Comparison of ENCODE assay signal across 8 cellular contexts in genomic region chr6:34792605-34793500, GRCh38. TPM values are rescaled to one million over a fixed set of nuclear protein-coding genes. Genes with fewer than 3 reads are reported as not detected.
DNase-seq lines count a peak whose midpoint lies in the region; ATAC-seq and TF ChIP-seq lines count a peak whose summit lies in the region.

No MANE protein-coding gene starts in this region.

- H3K27ac ChIP-seq in CD8-positive, alpha-beta memory T cell (ENCODE audit: low read depth, low read length), result peak overlapping the region; percentile 93

- H3K36me3 Mint-ChIP-seq in CD8-positive, alpha-beta memory T cell, result peaks cover 0 to 8% (median 0%) of the 10 kb centered on the region in 3 donors
- peaks cover 4% of the 10 kb centered on the region for H3K36me3 Mint-ChIP-seq in activated CD8-positive, alpha-beta T cell treated with anti-CD3 and anti-CD28 coated beads, Interleukin-2, amount 10 ng/mL, durations not matched to agents 7 days and 5 days (ENCODE audit: low read depth)
- H3K36me3 Mint-ChIP-seq in natural killer cell, result no peaks in the 10 kb centered on the region

- no peaks in the 10 kb centered on the region for H3K27me3 Mint-ChIP-seq in CD8-positive, alpha-beta memory T cell
- H3K27me3 Mint-ChIP-seq in activated CD8-positive, alpha-beta T cell treated with anti-CD3 and anti-CD28 coated beads, Interleukin-2, amount 10 ng/mL, durations not matched to agents 7 days and 5 days (ENCODE audit: low read depth), result no peaks in the 10 kb centered on the region
- no peaks in the 10 kb centered on the region for H3K27me3 Mint-ChIP-seq in natural killer cell (ENCODE audit: low read depth in 2 of 2)

- peaks cover 22 to 25% (median 23%) of the 10 kb centered on the region in 3 donors for H3K4me1 Mint-ChIP-seq in CD8-positive, alpha-beta memory T cell
- H3K4me1 Mint-ChIP-seq in activated CD8-positive, alpha-beta T cell treated with anti-CD3 and anti-CD28 coated beads, Interleukin-2, amount 10 ng/mL, durations not matched to agents 7 days and 5 days (ENCODE audit: low read depth), result peaks cover 20% of the 10 kb centered on the region
- peaks cover 30 to 35% of the 10 kb centered on the region in 2 donors for H3K4me1 Mint-ChIP-seq in natural killer cell

- H3K9me3 ChIP-seq in CD8-positive, alpha-beta memory T cell (ENCODE audit: low read length), result no peaks in the 10 kb centered on the region

- peak overlapping the region; percentile 66 to 93 (median 86) for H3K27ac Mint-ChIP-seq in CD8-positive, alpha-beta memory T cell
- H3K27ac Mint-ChIP-seq in activated CD8-positive, alpha-beta T cell treated with anti-CD3 and anti-CD28 coated beads, Interleukin-2, amount 10 ng/mL, durations not matched to agents 7 days and 5 days, result peak overlapping the region; percentile 96
- peak overlapping the region; percentile 89 to 97 for H3K27ac Mint-ChIP-seq in natural killer cell

- peak overlapping the region; percentile 92 to 98 (median 97) for H3K4me3 Mint-ChIP-seq in CD8-positive, alpha-beta memory T cell
- peak overlapping the region; percentile 96 for H3K4me3 Mint-ChIP-seq in activated CD8-positive, alpha-beta T cell treated with anti-CD3 and anti-CD28 coated beads, Interleukin-2, amount 10 ng/mL, durations not matched to agents 7 days and 5 days
- H3K4me3 Mint-ChIP-seq in natural killer cell, result peak overlapping the region; percentile 93

- DNase-seq in CD8-positive, alpha-beta memory T cell, result peak in 1 of 5 donors; percentile 26
- peak; percentile 87 for DNase-seq in NB4 (ENCODE audit: low read depth)
- peak; percentile 36 for DNase-seq in activated CD8-positive, alpha-beta T cell treated with anti-CD3 and anti-CD28 coated beads, Interleukin-2, amount 10 ng/mL, durations not matched to agents 7 days and 5 days
- DNase-seq in fibroblast of the aortic adventitia (ENCODE audit: low read depth), result peak; percentile 67
- peak; percentile 26 for DNase-seq in natural killer cell

- H3K27me3 ChIP-seq in CD8-positive, alpha-beta memory T cell (ENCODE audit: insufficient read depth, low read length, poor library complexity, severe bottlenecking), result no peaks in the 10 kb centered on the region

- CTCF ChIA-PET in CD8-positive, alpha-beta memory T cell (lab: Charles Lee), result interaction anchor here (1.5 kb wide), 1 partner anchor 36 kb away, joined by 8 read pairs; the partner anchor contains the start of gene SNRPC
- CTCF ChIA-PET in activated CD8-positive, alpha-beta T cell treated with anti-CD3 and anti-CD28 coated beads, Interleukin-2, amount 10 ng/mL, durations not matched to agents 7 days and 5 days (lab: Charles Lee), result interaction anchor here (1.0 to 1.4 kb wide), 2 partner anchors 10 to 16 kb away, joined by 3 to 6 read pairs; no protein-coding TSS in a partner anchor

- no peak for TF ChIP-seq CTCF in NB4 (IDR thresholded peaks at IDR 0.05; ENCODE audit: low read depth, low read length)
- TF ChIP-seq CTCF in fibroblast of the aortic adventitia (IDR thresholded peaks at IDR 0.05; ENCODE audit: insufficient read depth, low read length), result no peak
- TF ChIP-seq CTCF in natural killer cell (IDR thresholded peaks at IDR 0.05), result no peak

- peak; percentile 12 for ATAC-seq in GM21390 (IDR thresholded peaks at IDR 0.05; ENCODE audit: unreplicated experiment)
- no peak for ATAC-seq in activated CD8-positive, alpha-beta T cell treated with anti-CD3 and anti-CD28 coated beads, Interleukin-2, amount 10 ng/mL, durations not matched to agents 7 days and 5 days
- peak in 1 of 3 donors; percentile 19 for ATAC-seq in natural killer cell
- no peak for ATAC-seq in GM21367 (IDR thresholded peaks at IDR 0.05; ENCODE audit: unreplicated experiment)
- ATAC-seq in HG03378 (IDR thresholded peaks at IDR 0.05; ENCODE audit: unreplicated experiment), result no peak

- peaks cover 19% of the 10 kb centered on the region for H3K4me1 ChIP-seq in CD8-positive, alpha-beta memory T cell (ENCODE audit: insufficient read depth, low read length)

- POLR2A ChIA-PET in CD8-positive, alpha-beta memory T cell (lab: Charles Lee), result interaction anchor here (1.2 to 2.3 kb wide), 3 partner anchors 9 to 96 kb away, joined by 3 to 16 read pairs (median 13); partner anchors contain the start of genes ANKS1A, SNRPC and TAF11
- POLR2A ChIA-PET in activated CD8-positive, alpha-beta T cell treated with anti-CD3 and anti-CD28 coated beads, Interleukin-2, amount 10 ng/mL, durations not matched to agents 7 days and 5 days (lab: Charles Lee), result interaction anchor here (1.3 to 2.7 kb wide), 6 partner anchors 16 to 97 kb away, joined by 4 to 24 read pairs (median 6); partner anchors contain the start of genes ANKS1A, ILRUN, SNRPC and TAF11

- H3K36me3 ChIP-seq in CD8-positive, alpha-beta memory T cell (ENCODE audit: insufficient read depth, low read length), result no peaks in the 10 kb centered on the region

- intact Hi-C loops in natural killer cell (cut with micrococcal nuclease), result loop anchor here (1.0 to 10.0 kb wide), 2 partner anchors 36 to 98 kb away; partner anchors contain the start of genes ILRUN and SNRPC

- H3K4me3 ChIP-seq in CD8-positive, alpha-beta memory T cell (ENCODE audit: low read length), result peak overlapping the region; percentile 78
- peak overlapping the region; percentile 86 for H3K4me3 ChIP-seq in NB4 (ENCODE audit: low read depth, low read length)
- H3K4me3 ChIP-seq in fibroblast of the aortic adventitia (ENCODE audit: low read depth, low read length), result peak overlapping the region; percentile 85

- TF ChIP-seq POLR2A in NB4 (IDR thresholded peaks at IDR 0.05; ENCODE audit: extremely low read depth, insufficient read length), result no peak

- no peaks in the 10 kb centered on the region for H3K9me3 Mint-ChIP-seq in CD8-positive, alpha-beta memory T cell
- H3K9me3 Mint-ChIP-seq in activated CD8-positive, alpha-beta T cell treated with anti-CD3 and anti-CD28 coated beads, Interleukin-2, amount 10 ng/mL, durations not matched to agents 7 days and 5 days (ENCODE audit: insufficient read depth), result no peaks in the 10 kb centered on the region
- no peaks in the 10 kb centered on the region for H3K9me3 Mint-ChIP-seq in natural killer cell

RNA-seq across cellular contexts. Expression of gene BLTP3A, which starts 1.0 kb away (rescaled TPM):
- 10 to 100 TPM; 18.8 to 19.4 TPM for total RNA-seq in CD8-positive, alpha-beta memory T cell
- 1.8 TPM for polyA plus RNA-seq in CD8-positive, alpha-beta memory T cell
- 10 to 100 TPM; 11.8 to 11.9 TPM for total RNA-seq in activated CD8-positive, alpha-beta T cell treated with anti-CD3 and anti-CD28 coated beads, Interleukin-2, amount 10 ng/mL, durations not matched to agents 7 days and 5 days
- total RNA-seq in fibroblast of the aortic adventitia (ENCODE audit: low replicate concordance) (3.4 and 8.9 TPM in 2 replicates), natural killer cell (10 to 100 TPM; 16.6 to 17.5 (median 17.1) TPM)

RNA-seq across cellular contexts. Expression of gene SNRPC, which starts 35.5 kb away (rescaled TPM):
- total RNA-seq in CD8-positive, alpha-beta memory T cell, result 100 to 1,000 TPM; 204 to 211 TPM
- 287 TPM for polyA plus RNA-seq in CD8-positive, alpha-beta memory T cell
- total RNA-seq in activated CD8-positive, alpha-beta T cell treated with anti-CD3 and anti-CD28 coated beads, Interleukin-2, amount 10 ng/mL, durations not matched to agents 7 days and 5 days, result 100 to 1,000 TPM; 130 to 145 TPM
- total RNA-seq in fibroblast of the aortic adventitia (ENCODE audit: low replicate concordance), result 23.7 and 73.5 TPM in 2 replicates
- 10 to 100 TPM; 53.5 to 55.6 (median 55.5) TPM for total RNA-seq in natural killer cell
